34 cellular contexts compared by ENCODE assay signal in the genomic region with DNA sequence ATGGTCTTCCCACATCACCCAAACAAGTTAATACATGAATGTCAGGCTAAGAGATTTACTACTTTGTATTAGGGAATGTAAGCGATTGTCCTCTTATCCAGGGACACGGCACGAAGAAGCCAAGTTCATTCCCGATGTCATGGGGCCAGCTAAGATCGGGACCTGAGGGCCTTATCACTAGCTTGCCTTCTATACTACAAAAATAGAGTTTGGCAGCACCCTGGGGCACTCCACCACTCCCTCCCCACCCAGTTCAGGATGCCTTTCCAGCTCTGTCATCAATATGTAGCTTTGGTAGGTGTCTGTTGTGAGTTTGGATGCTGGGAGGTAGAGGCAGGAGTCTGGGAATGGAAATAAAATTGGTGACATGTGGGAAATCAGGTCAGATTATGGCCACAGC.
"Had no signal": no experiment of that assay in that cellular context is flagged by ENCODE, and none has a peak within 500 bp of the region (broad histone marks: within the 10 kb centered on the region; RNA-seq: fewer than 3 reads in every experiment).

No MANE protein-coding gene starts in this region.

- H3K27ac ChIP-seq: ascending aorta, cardiac muscle cell, VCaP had no signal

- H3K4me1 ChIP-seq: ascending aorta had no signal

- H3K27me3 Mint-ChIP-seq: activated naive CD4-positive, alpha-beta T cell treated with anti-CD3 and anti-CD28 coated beads, Interleukin-2, amount 10 ng/mL, durations not matched to agents 7 days and 5 days had no signal

- H3K36me3 Mint-ChIP-seq: activated CD8-positive, alpha-beta memory T cell treated with anti-CD3 and anti-CD28 coated beads, Interleukin-2, amount 10 ng/mL, durations not matched to agents 7 days and 5 days; activated naive CD4-positive, alpha-beta T cell treated with anti-CD3 and anti-CD28 coated beads, Interleukin-2, amount 10 ng/mL, durations not matched to agents 7 days and 5 days; activated naive CD4-positive, alpha-beta T cell treated with anti-CD3 and anti-CD28 coated beads, Interleukin-2, amount 50 U/mL, for 24 hours; activated naive CD8-positive, alpha-beta T cell; activated naive CD8-positive, alpha-beta T cell treated with anti-CD3 and anti-CD28 coated beads, Interleukin-2, amount 10 ng/mL, durations not matched to agents 7 days and 5 days; brain had no signal

- H3K4me3 Mint-ChIP-seq: activated B cell treated with CpG ODN at 0.5 μM for 24 hours; activated CD4-positive, alpha-beta memory T cell treated with anti-CD3 and anti-CD28 coated beads, Interleukin-2, amount 10 ng/mL, durations not matched to agents 7 days and 5 days; activated CD4-positive, alpha-beta T cell treated with anti-CD3 and anti-CD28 coated beads, Interleukin-2, amount 10 ng/mL, durations not matched to agents 7 days and 5 days; activated CD8-positive, alpha-beta memory T cell treated with anti-CD3 and anti-CD28 coated beads, Interleukin-2, amount 10 ng/mL, durations not matched to agents 7 days and 5 days; activated CD8-positive, alpha-beta T cell treated with anti-CD3 and anti-CD28 coated beads, Interleukin-2, amount 10 ng/mL, durations not matched to agents 7 days and 5 days; activated naive CD4-positive, alpha-beta T cell treated with anti-CD3 and anti-CD28 coated beads, Interleukin-2, amount 10 ng/mL, durations not matched to agents 7 days and 5 days; activated naive CD4-positive, alpha-beta T cell treated with anti-CD3 and anti-CD28 coated beads, Interleukin-2, amount 50 U/mL, for 24 hours; activated naive CD8-positive, alpha-beta T cell; activated naive CD8-positive, alpha-beta T cell treated with anti-CD3 and anti-CD28 coated beads, Interleukin-2, amount 10 ng/mL, durations not matched to agents 7 days and 5 days; activated naive CD8-positive, alpha-beta T cell treated with anti-CD3 and anti-CD28 coated beads, Interleukin-2, amount 50 U/mL, for 24 hours; activated T-cell treated with anti-CD3 and anti-CD28 coated beads, Interleukin-2, amount 50 U/mL, for 24 hours; brain; T-helper 1 cell treated with Interleukin-12 subunit alpha and Interleukin-12 subunit beta and Interleukin-4 antibody, amounts not matched to agents 30 μg/mL and 1 μg/mL, for 36 hours; T-helper 2 cell treated with Interferon-gamma antibody and Interleukin-4, amounts not matched to agents 5 μg/mL and 100 μg/mL, for 36 hours had no signal

- H3K9me3 ChIP-seq: ascending aorta had no signal

- ATAC-seq: activated CD8-positive, alpha-beta memory T cell treated with anti-CD3 and anti-CD28 coated beads, Interleukin-2, amount 10 ng/mL, durations not matched to agents 7 days and 5 days; activated CD8-positive, alpha-beta T cell treated with anti-CD3 and anti-CD28 coated beads, Interleukin-2, amount 10 ng/mL, durations not matched to agents 7 days and 5 days; activated naive CD8-positive, alpha-beta T cell treated with anti-CD3 and anti-CD28 coated beads, Interleukin-2, amount 50 U/mL, for 24 hours had no signal

- H3K4me1 Mint-ChIP-seq: activated B cell treated with CpG ODN at 0.5 μM for 24 hours; activated CD4-positive, alpha-beta memory T cell treated with anti-CD3 and anti-CD28 coated beads, Interleukin-2, amount 10 ng/mL, durations not matched to agents 7 days and 5 days; activated CD4-positive, alpha-beta T cell treated with anti-CD3 and anti-CD28 coated beads, Interleukin-2, amount 10 ng/mL, durations not matched to agents 7 days and 5 days; activated CD8-positive, alpha-beta memory T cell treated with anti-CD3 and anti-CD28 coated beads, Interleukin-2, amount 10 ng/mL, durations not matched to agents 7 days and 5 days; activated naive CD4-positive, alpha-beta T cell treated with anti-CD3 and anti-CD28 coated beads, Interleukin-2, amount 10 ng/mL, durations not matched to agents 7 days and 5 days; activated naive CD4-positive, alpha-beta T cell treated with anti-CD3 and anti-CD28 coated beads, Interleukin-2, amount 50 U/mL, for 24 hours; activated naive CD8-positive, alpha-beta T cell treated with anti-CD3 and anti-CD28 coated beads, Interleukin-2, amount 10 ng/mL, durations not matched to agents 7 days and 5 days; activated naive CD8-positive, alpha-beta T cell treated with anti-CD3 and anti-CD28 coated beads, Interleukin-2, amount 50 U/mL, for 24 hours had no signal

- H3K36me3 ChIP-seq: ascending aorta, cardiac muscle cell had no signal

- H3K27me3 ChIP-seq: ascending aorta, cardiac muscle cell had no signal

- H3K4me3 ChIP-seq: ascending aorta, cardiac muscle cell had no signal

- H3K9me3 Mint-ChIP-seq: activated B cell treated with CpG ODN at 0.5 μM for 24 hours; activated CD4-positive, alpha-beta memory T cell treated with anti-CD3 and anti-CD28 coated beads, Interleukin-2, amount 10 ng/mL, durations not matched to agents 7 days and 5 days; activated CD4-positive, alpha-beta T cell treated with anti-CD3 and anti-CD28 coated beads, Interleukin-2, amount 10 ng/mL, durations not matched to agents 7 days and 5 days; activated naive CD4-positive, alpha-beta T cell treated with anti-CD3 and anti-CD28 coated beads, Interleukin-2, amount 10 ng/mL, durations not matched to agents 7 days and 5 days; activated naive CD4-positive, alpha-beta T cell treated with anti-CD3 and anti-CD28 coated beads, Interleukin-2, amount 50 U/mL, for 24 hours; activated naive CD8-positive, alpha-beta T cell treated with anti-CD3 and anti-CD28 coated beads, Interleukin-2, amount 10 ng/mL, durations not matched to agents 7 days and 5 days; activated naive CD8-positive, alpha-beta T cell treated with anti-CD3 and anti-CD28 coated beads, Interleukin-2, amount 50 U/mL, for 24 hours; activated T-cell treated with anti-CD3 and anti-CD28 coated beads, Interleukin-2, amount 50 U/mL, for 24 hours; activated T-helper 2 cell treated with anti-CD3 and anti-CD28 coated beads, Interferon-gamma antibody, Interleukin-2, Interleukin-4, amounts not matched to agents 10 μg/mL and 5 μg/mL and 100 μg/mL, durations not matched to agents 14 hours and 24 hours and 36 hours; brain; T-helper 1 cell treated with Interleukin-12 subunit alpha and Interleukin-12 subunit beta and Interleukin-4 antibody, amounts not matched to agents 30 μg/mL and 1 μg/mL, for 36 hours; T-helper 2 cell treated with Interferon-gamma antibody and Interleukin-4, amounts not matched to agents 5 μg/mL and 100 μg/mL, for 36 hours had no signal

- H3K27ac Mint-ChIP-seq: activated B cell treated with CpG ODN at 0.5 μM for 24 hours; activated CD4-positive, alpha-beta memory T cell treated with anti-CD3 and anti-CD28 coated beads, Interleukin-2, amount 10 ng/mL, durations not matched to agents 7 days and 5 days; activated CD4-positive, alpha-beta T cell treated with anti-CD3 and anti-CD28 coated beads, Interleukin-2, amount 10 ng/mL, durations not matched to agents 7 days and 5 days; activated CD8-positive, alpha-beta memory T cell treated with anti-CD3 and anti-CD28 coated beads, Interleukin-2, amount 10 ng/mL, durations not matched to agents 7 days and 5 days; activated CD8-positive, alpha-beta T cell treated with anti-CD3 and anti-CD28 coated beads, Interleukin-2, amount 10 ng/mL, durations not matched to agents 7 days and 5 days; activated naive CD4-positive, alpha-beta T cell treated with anti-CD3 and anti-CD28 coated beads, Interleukin-2, amount 10 ng/mL, durations not matched to agents 7 days and 5 days; activated naive CD4-positive, alpha-beta T cell treated with anti-CD3 and anti-CD28 coated beads, Interleukin-2, amount 50 U/mL, for 24 hours; activated naive CD8-positive, alpha-beta T cell; activated naive CD8-positive, alpha-beta T cell treated with anti-CD3 and anti-CD28 coated beads, Interleukin-2, amount 10 ng/mL, durations not matched to agents 7 days and 5 days; activated naive CD8-positive, alpha-beta T cell treated with anti-CD3 and anti-CD28 coated beads, Interleukin-2, amount 50 U/mL, for 24 hours; activated T-cell treated with anti-CD3 and anti-CD28 coated beads, Interleukin-2, amount 50 U/mL, for 24 hours; activated T-helper 2 cell treated with anti-CD3 and anti-CD28 coated beads, Interferon-gamma antibody, Interleukin-2, Interleukin-4, amounts not matched to agents 10 μg/mL and 5 μg/mL and 100 μg/mL, durations not matched to agents 14 hours and 24 hours and 36 hours; brain; T-helper 1 cell treated with Interleukin-12 subunit alpha and Interleukin-12 subunit beta and Interleukin-4 antibody, amounts not matched to agents 30 μg/mL and 1 μg/mL, for 36 hours; T-helper 2 cell treated with Interferon-gamma antibody and Interleukin-4, amounts not matched to agents 5 μg/mL and 100 μg/mL, for 36 hours had no signal

- DNase-seq: activated B cell treated with CpG ODN at 0.5 μM for 24 hours; activated CD4-positive, alpha-beta memory T cell treated with anti-CD3 and anti-CD28 coated beads, Interleukin-2, amount 10 ng/mL, durations not matched to agents 7 days and 5 days; activated CD4-positive, alpha-beta T cell treated with anti-CD3 and anti-CD28 coated beads for 48 hours; activated CD4-positive, alpha-beta T cell treated with anti-CD3 and anti-CD28 coated beads, Interleukin-2, amount 10 ng/mL, durations not matched to agents 7 days and 5 days; activated CD4-positive, alpha-beta T cell treated with anti-CD3 and anti-CD28 coated beads, Interleukin-2, amount 50 U/mL, for 48 hours; activated CD4-positive, CD25-positive, alpha-beta regulatory T cell treated with anti-CD3 and anti-CD28 coated beads, Interleukin-2, amount 50 U/mL, for 72 hours; activated CD8-positive, alpha-beta memory T cell treated with anti-CD3 and anti-CD28 coated beads for 24 hours; activated CD8-positive, alpha-beta memory T cell treated with anti-CD3 and anti-CD28 coated beads, Interleukin-2, amount 10 ng/mL, durations not matched to agents 7 days and 5 days; activated CD8-positive, alpha-beta memory T cell treated with anti-CD3 and anti-CD28 coated beads, Interleukin-2, amount 50 U/mL, for 48 hours; activated CD8-positive, alpha-beta T cell treated with anti-CD3 and anti-CD28 coated beads, Interleukin-2, amount 10 ng/mL, durations not matched to agents 7 days and 5 days; activated effector memory CD4-positive, alpha-beta T cell treated with Interleukin-2 at 50 U/mL for 16 hours; activated gamma-delta T cell; activated naive CD4-positive, alpha-beta T cell treated with anti-CD3 and anti-CD28 coated beads, Interleukin-2, amount 10 ng/mL, durations not matched to agents 7 days and 5 days; activated naive CD4-positive, alpha-beta T cell treated with Interleukin-2 at 50 U/mL for 16 hours; activated naive CD8-positive, alpha-beta T cell treated with anti-CD3 and anti-CD28 coated beads, Interleukin-2, amount 10 ng/mL, durations not matched to agents 7 days and 5 days; activated naive CD8-positive, alpha-beta T cell treated with anti-CD3 and anti-CD28 coated beads, Interleukin-2, amount 50 U/mL, for 24 hours; activated T-cell treated with anti-CD3 and anti-CD28 coated beads, Interleukin-2, amount 50 U/mL, for 24 hours; activated T-cell treated with anti-CD3 and anti-CD28 coated beads, Interleukin-2, amount 50 U/mL, for 48 hours; amygdala; anterior cingulate cortex; central memory CD4-positive, alpha-beta T cell; SW 1271; T-helper 1 cell; T-helper 2 cell; T-helper 9 cell had no signal
